Comparison of ENCODE assay signal across 12 cellular contexts in the genomic region with DNA sequence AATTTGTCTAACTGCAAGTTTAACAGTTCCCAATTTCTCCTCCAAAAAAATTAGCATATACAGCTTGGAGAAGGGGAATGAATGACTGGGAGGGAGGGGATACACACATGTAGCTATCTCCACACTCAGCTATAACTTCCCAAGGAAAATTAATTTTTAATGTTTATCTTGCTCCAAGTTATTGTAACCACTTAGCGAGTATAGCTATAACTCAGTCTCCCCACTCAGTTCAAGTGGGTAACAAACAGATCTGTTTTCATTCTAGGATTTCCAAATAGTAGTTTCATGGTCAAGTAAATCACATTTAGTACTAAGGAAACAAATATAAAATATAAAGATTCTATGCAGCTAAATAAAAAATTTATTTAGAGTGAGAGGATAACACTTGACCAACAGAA. TPM values are rescaled to one million over a fixed set of nuclear protein-coding genes. Genes with fewer than 3 reads are reported as not detected.
DNase-seq lines count a peak whose midpoint lies in the region; ATAC-seq and TF ChIP-seq lines count a peak whose summit lies in the region.
"Had no signal": no experiment of that assay in that cellular context is flagged by ENCODE, and none has a peak within 500 bp of the region (broad histone marks: within the 10 kb centered on the region; RNA-seq: fewer than 3 reads in every experiment).

No MANE protein-coding gene starts in this region.

- H3K9ac ChIP-seq in SK-N-SH = no peak overlapping the region; the same call in 1 of the 2 replicates
- H3K9ac ChIP-seq in OCI-LY1 (ENCODE audit: low read length) = no peak overlapping the region

- H3K27ac ChIP-seq in SK-N-SH (ENCODE audit: low read depth in 2 of 2, low read length in 1 of 2) = peak overlapping the region; percentile 90 to 99; a peak in 3 of 4 replicates
- H3K27ac ChIP-seq in OCI-LY1 (ENCODE audit: low read depth, low read length, poor library complexity, severe bottlenecking) = peak overlapping the region; percentile 57
- H3K27ac ChIP-seq in hepatocyte = no peak overlapping the region
- H3K27ac ChIP-seq in thyroid gland = peak overlapping the region; percentile 16 to 100 (median 94)

- WGBS in SK-N-SH (ENCODE audit: low lambda C conversion rate) = 90% methylated on average over 1 of the region's 1 CpG
- WGBS in hepatocyte (ENCODE audit: low lambda C conversion rate, missing lambda C conversion rate) = 86% methylated on average over 1 of the region's 1 CpG
- 86 to 88% methylated on average over 1 of the region's 1 CpG for WGBS in thyroid gland, 2 donors

- intact Hi-C loops in thyroid gland (cut with DNase I) = no loop called here

- no peak overlapping the region for H3K4me3 ChIP-seq in SK-N-SH (ENCODE audit: low read depth in 2 of 2, low read length in 1 of 2)
- H3K4me3 ChIP-seq in OCI-LY1 (ENCODE audit: low read depth, low read length, poor library complexity, severe bottlenecking) = no peak overlapping the region
- no peak overlapping the region for H3K4me3 ChIP-seq in hepatocyte
- no peak overlapping the region for H3K4me3 ChIP-seq in thyroid gland (replicated peaks in 1 of 3)

- H3K36me3 ChIP-seq in SK-N-SH (replicated peaks in 1 of 2; ENCODE audit: control insufficient read depth in 1 of 2, insufficient read depth in 2 of 2, low read length in 1 of 2) = no peaks in the 10 kb centered on the region
- H3K36me3 ChIP-seq in OCI-LY1 (ENCODE audit: insufficient read depth, low read length) = no peaks in the 10 kb centered on the region
- H3K36me3 ChIP-seq in hepatocyte (replicated peaks; ENCODE audit: insufficient read depth, low read depth) = no peaks in the 10 kb centered on the region
- no peaks in the 10 kb centered on the region for H3K36me3 ChIP-seq in thyroid gland

- TF ChIP-seq CTCF in SK-N-SH (IDR thresholded peaks at IDR 0.05) (no peak), OCI-LY1 (IDR thresholded peaks at IDR 0.05; ENCODE audit: low read length) (no peak), hepatocyte (IDR thresholded peaks at IDR 0.05; ENCODE audit: poor library complexity) (no peak), thyroid gland (IDR thresholded peaks at IDR 0.05) (no peak)

- DNase-seq in SK-N-SH = no peak
- no peak for DNase-seq in hepatocyte (ENCODE audit: low spot score)
- DNase-seq in thyroid gland = no peak
- DNase-seq in T-helper 17 cell = no peak
- DNase-seq in activated gamma-delta T cell (lab: John Stamatoyannopoulos, UW) = no peak
- DNase-seq: EL; NCI-H1092 treated with DMSO at 0.1 percent for 48 hours; NK-92 treated with Interleukin-12 subunit alpha and Interleukin-12 subunit beta, amount 100 ng/mL, for 24 hours had no signal

- peaks cover 25% of the 10 kb centered on the region for H3K27me3 Mint-ChIP-seq in T-helper 17 cell

- H3K9me3 ChIP-seq in SK-N-SH = no peaks in the 10 kb centered on the region
- H3K9me3 ChIP-seq in OCI-LY1 (ENCODE audit: low read length) = no peaks in the 10 kb centered on the region
- H3K9me3 ChIP-seq in hepatocyte (ENCODE audit: low read depth) = no peaks in the 10 kb centered on the region
- H3K9me3 ChIP-seq in thyroid gland = no peaks in the 10 kb centered on the region
- no peaks in the 10 kb centered on the region for H3K9me3 ChIP-seq in T-helper 17 cell (ENCODE audit: control insufficient read depth, low read length, poor library complexity, severe bottlenecking)

- no peak overlapping the region for H3K27ac Mint-ChIP-seq in T-helper 17 cell
- H3K27ac Mint-ChIP-seq: T-helper 1 cell treated with Interleukin-12 subunit alpha and Interleukin-12 subunit beta and Interleukin-4 antibody, amounts not matched to agents 30 μg/mL and 1 μg/mL, for 36 hours had no signal

- H3K27me3 ChIP-seq in SK-N-SH (ENCODE audit: insufficient read depth) (no peaks in the 10 kb centered on the region), OCI-LY1 (ENCODE audit: insufficient read depth, low read length) (no peaks in the 10 kb centered on the region), hepatocyte (no peaks in the 10 kb centered on the region), thyroid gland (no peaks in the 10 kb centered on the region)

- H3K79me2 ChIP-seq in SK-N-SH (ENCODE audit: insufficient read depth) (peaks cover 18% of the 10 kb centered on the region), OCI-LY1 (ENCODE audit: insufficient read depth, low read length) (no peaks in the 10 kb centered on the region), hepatocyte (peaks cover 19% of the 10 kb centered on the region)

- H3K4me1 Mint-ChIP-seq in T-helper 17 cell = peaks cover 18% of the 10 kb centered on the region

- peak overlapping the region; percentile 11; the same call in 1 of the 2 replicates for H2AFZ ChIP-seq in SK-N-SH (ENCODE audit: low read depth)
- H2AFZ ChIP-seq in OCI-LY1 (ENCODE audit: low read length) = no peak overlapping the region
- H2AFZ ChIP-seq in hepatocyte = no peak overlapping the region

- peaks cover 4% of the 10 kb centered on the region for H3K36me3 Mint-ChIP-seq in T-helper 17 cell (ENCODE audit: low read depth)

- no peak overlapping the region; the same call in 1 of the 2 replicates for H3K4me2 ChIP-seq in SK-N-SH
- H3K4me2 ChIP-seq in OCI-LY1 (ENCODE audit: low read length) = peak overlapping the region; percentile 85; the same call in 1 of the 2 replicates
- peak overlapping the region; percentile 92 for H3K4me2 ChIP-seq in hepatocyte

- no peak for TF ChIP-seq POLR2A in thyroid gland (IDR thresholded peaks at IDR 0.05)

- CTCF ChIA-PET in SK-N-SH (lab: Yijun Ruan, JAX) = interaction anchor here (0.7 to 2.2 kb wide), 12 partner anchors 9 to 1235 kb away, joined by 3 to 15 read pairs (median 4); no protein-coding TSS in a partner anchor

- H4K20me1 ChIP-seq in SK-N-SH (ENCODE audit: insufficient read depth) (no peaks in the 10 kb centered on the region), OCI-LY1 (ENCODE audit: insufficient read depth, low read length) (no peaks in the 10 kb centered on the region), hepatocyte (ENCODE audit: insufficient read depth, poor library complexity, severe bottlenecking) (no peaks in the 10 kb centered on the region)

- H3K4me3 Mint-ChIP-seq in T-helper 17 cell = no peak overlapping the region

- TF ChIP-seq RAD21 in SK-N-SH (IDR thresholded peaks at IDR 0.05; ENCODE audit: low read length) = no peak

- ATAC-seq in SK-N-SH treated with all-trans-retinoic acid at 6 μM for 48 hours = no peak
- ATAC-seq in GM19023 (IDR thresholded peaks at IDR 0.05; ENCODE audit: unreplicated experiment) = no peak
- ATAC-seq in T-helper 17 cell = no peak

- TF ChIP-seq EP300 in SK-N-SH (IDR thresholded peaks at IDR 0.05; ENCODE audit: borderline replicate concordance in 1 of 2, low read depth in 1 of 2, low read length in 1 of 2) = no peak

- POLR2A ChIA-PET in SK-N-SH (lab: Yijun Ruan, JAX) = interaction anchor here (1.0 kb wide), 1 partner anchor 11 kb away, joined by 4 read pairs; no protein-coding TSS in a partner anchor

- H3K4me1 ChIP-seq in SK-N-SH (ENCODE audit: control insufficient read depth in 1 of 2, insufficient read depth in 2 of 2, low read depth in 1 of 2, low read length in 1 of 2) (peaks cover 4 to 31% of the 10 kb centered on the region in 2 experiments; a peak in 2 of 4 replicates), OCI-LY1 (ENCODE audit: insufficient read depth, low read length, severe bottlenecking) (peaks cover 75% of the 10 kb centered on the region), hepatocyte (ENCODE audit: insufficient read depth) (no peaks in the 10 kb centered on the region), thyroid gland (peaks cover 6 to 14% of the 10 kb centered on the region in 2 donors)

- no peaks in the 10 kb centered on the region for H3K9me2 ChIP-seq in SK-N-SH
- H3K9me2 ChIP-seq in OCI-LY1 (ENCODE audit: low read depth, low read length) = no peaks in the 10 kb centered on the region
- no peaks in the 10 kb centered on the region for H3K9me2 ChIP-seq in hepatocyte (replicated peaks; ENCODE audit: insufficient read depth)

- H3F3A ChIP-seq in SK-N-SH (replicated peaks; ENCODE audit: insufficient read depth) (peaks cover 41% of the 10 kb centered on the region), OCI-LY1 (ENCODE audit: insufficient read depth, low read length) (no peaks in the 10 kb centered on the region)

TF ChIP-seq in SK-N-SH, 30 proteins besides CTCF, POLR2A, EP300 and RAD21 (continues in another document):
- no peak for TF ChIP-seq EZH2phosphoT487 (IDR thresholded peaks at IDR 0.05; ENCODE audit: borderline replicate concordance, low read depth)

TF ChIP-seq in SK-N-SH treated with all-trans-retinoic acid at 6 μM for 48 hours, 23 proteins besides CTCF, POLR2A, EP300 and RAD21 (continues in another document):
- TF ChIP-seq ZFP3 (CRISPR knock-in tag; IDR thresholded peaks at IDR 0.05) = no peak
- TF ChIP-seq ZC3H10 (CRISPR knock-in tag; IDR thresholded peaks at IDR 0.05) = no peak
- TF ChIP-seq ZFP30 (CRISPR knock-in tag; IDR thresholded peaks at IDR 0.05) = no peak
- TF ChIP-seq, protein P1, sequence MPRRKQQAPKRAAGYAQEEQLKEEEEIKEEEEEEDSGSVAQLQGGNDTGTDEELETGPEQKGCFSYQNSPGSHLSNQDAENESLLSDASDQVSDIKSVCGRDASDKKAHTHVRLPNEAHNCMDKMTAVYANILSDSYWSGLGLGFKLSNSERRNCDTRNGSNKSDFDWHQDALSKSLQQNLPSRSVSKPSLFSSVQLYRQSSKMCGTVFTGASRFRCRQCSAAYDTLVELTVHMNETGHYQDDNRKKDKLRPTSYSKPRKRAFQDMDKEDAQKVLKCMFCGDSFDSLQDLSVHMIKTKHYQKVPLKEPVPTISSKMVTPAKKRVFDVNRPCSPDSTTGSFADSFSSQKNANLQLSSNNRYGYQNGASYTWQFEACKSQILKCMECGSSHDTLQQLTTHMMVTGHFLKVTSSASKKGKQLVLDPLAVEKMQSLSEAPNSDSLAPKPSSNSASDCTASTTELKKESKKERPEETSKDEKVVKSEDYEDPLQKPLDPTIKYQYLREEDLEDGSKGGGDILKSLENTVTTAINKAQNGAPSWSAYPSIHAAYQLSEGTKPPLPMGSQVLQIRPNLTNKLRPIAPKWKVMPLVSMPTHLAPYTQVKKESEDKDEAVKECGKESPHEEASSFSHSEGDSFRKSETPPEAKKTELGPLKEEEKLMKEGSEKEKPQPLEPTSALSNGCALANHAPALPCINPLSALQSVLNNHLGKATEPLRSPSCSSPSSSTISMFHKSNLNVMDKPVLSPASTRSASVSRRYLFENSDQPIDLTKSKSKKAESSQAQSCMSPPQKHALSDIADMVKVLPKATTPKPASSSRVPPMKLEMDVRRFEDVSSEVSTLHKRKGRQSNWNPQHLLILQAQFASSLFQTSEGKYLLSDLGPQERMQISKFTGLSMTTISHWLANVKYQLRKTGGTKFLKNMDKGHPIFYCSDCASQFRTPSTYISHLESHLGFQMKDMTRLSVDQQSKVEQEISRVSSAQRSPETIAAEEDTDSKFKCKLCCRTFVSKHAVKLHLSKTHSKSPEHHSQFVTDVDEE (CRISPR knock-in tag; IDR thresholded peaks at IDR 0.05) = no peak

RNA-seq across cellular contexts. Expression of a gene that starts 10.0 kb away (rescaled TPM):
- polyA plus RNA-seq in SK-N-SH (2012; rRNA removed) (8.1 and 9.2 TPM in 2 replicates), hepatocyte (13.4 and 15.2 TPM in 2 replicates)
- polyA plus RNA-seq in SK-N-SH (2012; cell fraction: cytosol; rRNA removed) = 9.4 TPM in 2 replicates
- 12.0 and 18.7 TPM in 2 replicates for polyA plus RNA-seq in SK-N-SH (2012; cell fraction: nucleus; rRNA removed)
- total RNA-seq in hepatocyte (22.8 and 27.3 TPM in 2 replicates), thyroid gland (100 to 1,000 TPM in 3 of 4 donors, 10 to 100 TPM in 1; 57.9 to 144 (median 125) TPM), T-helper 17 cell (under 1 TPM; 0.12 to 0.76 TPM)

Comparison
In these comparisons a context has a peak if more than half of its experiments do, and no peak if none do; other contexts are left out.
1. RNA of a gene that starts 10.0 kb away (total RNA-seq): 57.9 to 144 TPM in thyroid gland and 22.8 to 27.3 TPM in hepatocyte; 0.12 to 0.76 TPM in T-helper 17 cell; every median in the first group is over 10 times any median in the second.